9 cellular contexts compared by ENCODE assay signal in genomic region chr3:141623732-141624131, GRCh38.
"Had no signal": no experiment of that assay in that cellular context is flagged by ENCODE, and none has a peak within 500 bp of the region (broad histone marks: within the 10 kb centered on the region; RNA-seq: fewer than 3 reads in every experiment).

No MANE protein-coding gene starts in this region.

- H3K4me1 ChIP-seq: HAP-1 had no signal

- H3K27ac Mint-ChIP-seq: HFFc6, IgD-negative memory B cell had no signal

- H3K36me3 ChIP-seq: HAP-1 had no signal

- H3K4me3 Mint-ChIP-seq: HFFc6, IgD-negative memory B cell had no signal

- DNase-seq: GM23248, GOT3, H7, HFFc6 had no signal

- ATAC-seq: HCT116, HepG2 had no signal

- H3K27ac ChIP-seq: GM23248, HL-60 had no signal

- H3K9me3 ChIP-seq: HAP-1 had no signal

- H3K9me3 Mint-ChIP-seq: IgD-negative memory B cell had no signal

- H3K4me1 Mint-ChIP-seq: IgD-negative memory B cell had no signal

- H3K4me3 ChIP-seq: GM23248, HAP-1 had no signal

- H3K27me3 Mint-ChIP-seq: IgD-negative memory B cell had no signal

- H3K36me3 Mint-ChIP-seq: IgD-negative memory B cell had no signal
